In the genomic region with DNA sequence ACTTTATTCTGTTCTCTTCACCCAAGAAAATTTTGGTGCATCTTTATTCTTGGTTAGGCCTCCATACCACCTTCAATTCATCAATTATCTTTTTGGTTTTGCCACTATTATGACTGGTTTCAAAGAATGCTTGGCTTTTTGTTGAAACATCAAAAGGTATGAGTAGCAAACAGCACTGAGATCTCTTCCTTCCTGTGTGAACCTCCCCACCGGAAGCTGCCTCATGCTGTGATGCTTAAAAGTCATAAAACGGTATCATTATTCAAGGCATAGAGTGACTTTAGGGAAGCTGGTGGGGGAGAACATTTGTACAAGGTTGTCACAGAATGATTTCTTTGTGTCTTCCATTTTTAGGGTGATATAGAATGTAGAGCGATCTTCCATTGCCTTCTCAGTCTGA, we compare ENCODE assay signal across 10 cellular contexts.
DNase-seq lines count a peak whose midpoint lies in the region; ATAC-seq, FAIRE-seq and TF ChIP-seq lines count a peak whose summit lies in the region.
"Had no signal": no experiment of that assay in that cellular context is flagged by ENCODE, and none has a peak within 500 bp of the region (broad histone marks: within the 10 kb centered on the region; RNA-seq: fewer than 3 reads in every experiment).

No MANE protein-coding gene starts in this region.

- H3K27ac ChIP-seq in kidney (ENCODE audit: low read depth in 2 of 2, low read length in 2 of 2) (no peak overlapping the region), heart right ventricle (peak overlapping the region in 1 of 10 donors; percentile 24)
- H3K27ac ChIP-seq: left lung had no signal

- peaks cover under 1% of the 10 kb centered on the region for H3K36me3 Mint-ChIP-seq in activated naive CD8-positive, alpha-beta T cell treated with anti-CD3 and anti-CD28 coated beads, Interleukin-2, amount 50 U/mL, for 24 hours (ENCODE audit: low read depth)

- peaks cover 7% of the 10 kb centered on the region for H3K9me3 Mint-ChIP-seq in activated naive CD8-positive, alpha-beta T cell treated with anti-CD3 and anti-CD28 coated beads, Interleukin-2, amount 50 U/mL, for 24 hours

- FAIRE-seq in kidney (lab: Jason Lieb, UNC): no peak

- DNase-seq in GM20000 (ENCODE audit: low spot score) (peak; percentile 21), kidney (no peak), heart right ventricle (no peak)
- DNase-seq in activated CD4-positive, alpha-beta T cell treated with anti-CD3 and anti-CD28 coated beads for 48 hours: peak; percentile 75
- peak; percentile 37 for DNase-seq in activated naive CD8-positive, alpha-beta T cell treated with anti-CD3 and anti-CD28 coated beads, Interleukin-2, amount 50 U/mL, for 24 hours
- peak; percentile 26 to 46 for DNase-seq in stimulated activated CD8-positive, alpha-beta memory T cell treated with anti-CD3 and anti-CD28 coated beads, Interleukin-15, amount 100 ng/mL, for 4 hours (ENCODE audit: low read depth in 2 of 2)
- DNase-seq: left lung, NCI-H446 had no signal

- TF ChIP-seq CTCF in GM20000 (IDR thresholded peaks at IDR 0.05; ENCODE audit: extremely low read depth, missing control alignments) (no peak), kidney (IDR thresholded peaks at IDR 0.05; ENCODE audit: borderline replicate concordance, extremely low read depth, insufficient read depth) (no peak), heart right ventricle (IDR thresholded peaks at IDR 0.05) (no peak)

- H3K36me3 ChIP-seq in kidney (ENCODE audit: control insufficient read depth in 1 of 2, insufficient read depth in 2 of 2, low read length in 2 of 2) (no peaks in the 10 kb centered on the region), heart right ventricle (no peaks in the 10 kb centered on the region)
- H3K36me3 ChIP-seq: left lung had no signal

- H3K4me1 ChIP-seq in kidney (ENCODE audit: control insufficient read depth in 1 of 2, insufficient read depth in 1 of 2, low read depth in 1 of 2, low read length in 2 of 2) (peaks cover 0 to 6% of the 10 kb centered on the region in 2 donors), heart right ventricle (peaks cover 0 to 22% (median 0%) of the 10 kb centered on the region in 9 donors)

- H3K27me3 ChIP-seq in heart right ventricle: no peaks in the 10 kb centered on the region
- H3K27me3 ChIP-seq: left lung had no signal

- 69 to 78% methylated on average over 3 of the region's 3 CpGs for WGBS in heart right ventricle, 2 donors

- H3K4me1 Mint-ChIP-seq in activated naive CD8-positive, alpha-beta T cell treated with anti-CD3 and anti-CD28 coated beads, Interleukin-2, amount 50 U/mL, for 24 hours: peaks cover 66% of the 10 kb centered on the region

- no peaks in the 10 kb centered on the region for H3K27me3 Mint-ChIP-seq in activated naive CD8-positive, alpha-beta T cell treated with anti-CD3 and anti-CD28 coated beads, Interleukin-2, amount 50 U/mL, for 24 hours

- H3K9ac ChIP-seq in kidney (ENCODE audit: low read length in 2 of 2): no peak overlapping the region

- intact Hi-C loops in kidney (cut with DNase I): no loop called here
- intact Hi-C loops in heart right ventricle (cut with DNase I): no loop called here

- ATAC-seq in activated naive CD8-positive, alpha-beta T cell treated with anti-CD3 and anti-CD28 coated beads, Interleukin-2, amount 50 U/mL, for 24 hours: peak; percentile 66
- no peak for ATAC-seq in HG03097 (IDR thresholded peaks at IDR 0.05; ENCODE audit: low FRiP score, unreplicated experiment)
- ATAC-seq in heart right ventricle: no peak
- ATAC-seq in GM19023 (IDR thresholded peaks at IDR 0.05; ENCODE audit: unreplicated experiment): no peak
- ATAC-seq: left lung had no signal

- H3K27ac Mint-ChIP-seq in activated naive CD8-positive, alpha-beta T cell treated with anti-CD3 and anti-CD28 coated beads, Interleukin-2, amount 50 U/mL, for 24 hours: peak overlapping the region; percentile 81

- H3K4me3 Mint-ChIP-seq in activated naive CD8-positive, alpha-beta T cell treated with anti-CD3 and anti-CD28 coated beads, Interleukin-2, amount 50 U/mL, for 24 hours: peak overlapping the region; percentile 16

- H3K4me3 ChIP-seq in kidney (ENCODE audit: low read length in 2 of 2) (no peak overlapping the region), heart right ventricle (no peak overlapping the region)
- H3K4me3 ChIP-seq: left lung had no signal

- H3K9me3 ChIP-seq in kidney (ENCODE audit: control insufficient read depth in 1 of 2, low read length in 2 of 2) (no peaks in the 10 kb centered on the region), heart right ventricle (no peaks in the 10 kb centered on the region)
- H3K9me3 ChIP-seq: left lung had no signal

Comparison
In these comparisons a context has a peak if more than half of its experiments do, and no peak if none do; other contexts are left out.
1. DNase-seq: peak in GM20000 (single experiment), activated CD4-positive, alpha-beta T cell treated with anti-CD3 and anti-CD28 coated beads for 48 hours (single experiment), activated naive CD8-positive, alpha-beta T cell treated with anti-CD3 and anti-CD28 coated beads, Interleukin-2, amount 50 U/mL, for 24 hours (single experiment) and stimulated activated CD8-positive, alpha-beta memory T cell treated with anti-CD3 and anti-CD28 coated beads, Interleukin-15, amount 100 ng/mL, for 4 hours (2 of 2); none in kidney (single experiment) and heart right ventricle (0 of 2).